Comparison of ENCODE assay signal across 1 cellular context in the genomic region with DNA sequence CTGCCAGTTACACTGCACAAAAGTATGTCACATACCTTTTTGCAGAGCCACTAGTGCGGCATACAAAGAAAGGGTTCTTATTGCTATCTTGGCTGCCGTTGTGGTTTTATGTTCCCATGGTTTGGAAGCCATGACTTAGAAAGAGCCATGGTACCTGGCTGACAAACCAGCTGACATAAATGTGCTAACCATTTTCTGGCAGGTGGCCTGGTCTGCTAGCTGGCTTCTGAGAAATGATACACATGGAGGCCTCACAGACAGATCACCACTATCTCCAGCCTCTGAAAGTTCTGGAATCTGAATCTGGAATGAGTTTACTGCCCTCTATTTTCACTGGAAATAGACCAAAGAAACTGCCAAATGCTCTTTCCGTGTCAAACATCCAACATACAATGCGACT.
TF ChIP-seq lines count a peak whose summit lies in the region.

No MANE protein-coding gene starts in this region.

TF ChIP-seq in GM23338, 12 proteins besides CTCF, POLR2A, EP300 and RAD21 (continued from another document):
- TF ChIP-seq, protein P1, sequence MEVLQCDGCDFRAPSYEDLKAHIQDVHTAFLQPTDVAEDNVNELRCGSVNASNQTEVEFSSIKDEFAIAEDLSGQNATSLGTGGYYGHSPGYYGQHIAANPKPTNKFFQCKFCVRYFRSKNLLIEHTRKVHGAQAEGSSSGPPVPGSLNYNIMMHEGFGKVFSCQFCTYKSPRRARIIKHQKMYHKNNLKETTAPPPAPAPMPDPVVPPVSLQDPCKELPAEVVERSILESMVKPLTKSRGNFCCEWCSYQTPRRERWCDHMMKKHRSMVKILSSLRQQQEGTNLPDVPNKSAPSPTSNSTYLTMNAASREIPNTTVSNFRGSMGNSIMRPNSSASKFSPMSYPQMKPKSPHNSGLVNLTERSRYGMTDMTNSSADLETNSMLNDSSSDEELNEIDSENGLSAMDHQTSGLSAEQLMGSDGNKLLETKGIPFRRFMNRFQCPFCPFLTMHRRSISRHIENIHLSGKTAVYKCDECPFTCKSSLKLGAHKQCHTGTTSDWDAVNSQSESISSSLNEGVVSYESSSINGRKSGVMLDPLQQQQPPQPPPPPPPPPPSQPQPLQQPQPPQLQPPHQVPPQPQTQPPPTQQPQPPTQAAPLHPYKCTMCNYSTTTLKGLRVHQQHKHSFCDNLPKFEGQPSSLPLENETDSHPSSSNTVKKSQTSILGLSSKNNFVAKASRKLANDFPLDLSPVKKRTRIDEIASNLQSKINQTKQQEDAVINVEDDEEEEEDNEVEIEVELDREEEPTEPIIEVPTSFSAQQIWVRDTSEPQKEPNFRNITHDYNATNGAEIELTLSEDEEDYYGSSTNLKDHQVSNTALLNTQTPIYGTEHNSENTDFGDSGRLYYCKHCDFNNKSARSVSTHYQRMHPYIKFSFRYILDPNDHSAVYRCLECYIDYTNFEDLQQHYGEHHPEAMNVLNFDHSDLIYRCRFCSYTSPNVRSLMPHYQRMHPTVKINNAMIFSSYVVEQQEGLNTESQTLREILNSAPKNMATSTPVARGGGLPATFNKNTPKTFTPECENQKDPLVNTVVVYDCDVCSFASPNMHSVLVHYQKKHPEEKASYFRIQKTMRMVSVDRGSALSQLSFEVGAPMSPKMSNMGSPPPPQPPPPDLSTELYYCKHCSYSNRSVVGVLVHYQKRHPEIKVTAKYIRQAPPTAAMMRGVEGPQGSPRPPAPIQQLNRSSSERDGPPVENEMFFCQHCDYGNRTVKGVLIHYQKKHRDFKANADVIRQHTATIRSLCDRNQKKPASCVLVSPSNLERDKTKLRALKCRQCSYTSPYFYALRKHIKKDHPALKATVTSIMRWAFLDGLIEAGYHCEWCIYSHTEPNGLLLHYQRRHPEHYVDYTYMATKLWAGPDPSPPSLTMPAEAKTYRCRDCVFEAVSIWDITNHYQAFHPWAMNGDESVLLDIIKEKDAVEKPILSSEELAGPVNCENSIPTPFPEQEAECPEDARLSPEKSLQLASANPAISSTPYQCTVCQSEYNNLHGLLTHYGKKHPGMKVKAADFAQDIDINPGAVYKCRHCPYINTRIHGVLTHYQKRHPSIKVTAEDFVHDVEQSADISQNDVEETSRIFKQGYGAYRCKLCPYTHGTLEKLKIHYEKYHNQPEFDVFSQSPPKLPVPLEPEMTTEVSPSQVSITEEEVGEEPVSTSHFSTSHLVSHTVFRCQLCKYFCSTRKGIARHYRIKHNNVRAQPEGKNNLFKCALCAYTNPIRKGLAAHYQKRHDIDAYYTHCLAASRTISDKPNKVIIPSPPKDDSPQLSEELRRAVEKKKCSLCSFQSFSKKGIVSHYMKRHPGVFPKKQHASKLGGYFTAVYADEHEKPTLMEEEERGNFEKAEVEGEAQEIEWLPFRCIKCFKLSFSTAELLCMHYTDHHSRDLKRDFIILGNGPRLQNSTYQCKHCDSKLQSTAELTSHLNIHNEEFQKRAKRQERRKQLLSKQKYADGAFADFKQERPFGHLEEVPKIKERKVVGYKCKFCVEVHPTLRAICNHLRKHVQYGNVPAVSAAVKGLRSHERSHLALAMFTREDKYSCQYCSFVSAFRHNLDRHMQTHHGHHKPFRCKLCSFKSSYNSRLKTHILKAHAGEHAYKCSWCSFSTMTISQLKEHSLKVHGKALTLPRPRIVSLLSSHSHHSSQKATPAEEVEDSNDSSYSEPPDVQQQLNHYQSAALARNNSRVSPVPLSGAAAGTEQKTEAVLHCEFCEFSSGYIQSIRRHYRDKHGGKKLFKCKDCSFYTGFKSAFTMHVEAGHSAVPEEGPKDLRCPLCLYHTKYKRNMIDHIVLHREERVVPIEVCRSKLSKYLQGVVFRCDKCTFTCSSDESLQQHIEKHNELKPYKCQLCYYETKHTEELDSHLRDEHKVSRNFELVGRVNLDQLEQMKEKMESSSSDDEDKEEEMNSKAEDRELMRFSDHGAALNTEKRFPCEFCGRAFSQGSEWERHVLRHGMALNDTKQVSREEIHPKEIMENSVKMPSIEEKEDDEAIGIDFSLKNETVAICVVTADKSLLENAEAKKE (CRISPR knock-in tag; IDR thresholded peaks at IDR 0.05), result no peak
- TF ChIP-seq EZH2 (IDR thresholded peaks at IDR 0.05; ENCODE audit: low read depth, unreplicated experiment), result no peak
- TF ChIP-seq POLR2AphosphoS5 (IDR thresholded peaks at IDR 0.05; ENCODE audit: low read depth), result no peak
- TF ChIP-seq, protein P2, sequence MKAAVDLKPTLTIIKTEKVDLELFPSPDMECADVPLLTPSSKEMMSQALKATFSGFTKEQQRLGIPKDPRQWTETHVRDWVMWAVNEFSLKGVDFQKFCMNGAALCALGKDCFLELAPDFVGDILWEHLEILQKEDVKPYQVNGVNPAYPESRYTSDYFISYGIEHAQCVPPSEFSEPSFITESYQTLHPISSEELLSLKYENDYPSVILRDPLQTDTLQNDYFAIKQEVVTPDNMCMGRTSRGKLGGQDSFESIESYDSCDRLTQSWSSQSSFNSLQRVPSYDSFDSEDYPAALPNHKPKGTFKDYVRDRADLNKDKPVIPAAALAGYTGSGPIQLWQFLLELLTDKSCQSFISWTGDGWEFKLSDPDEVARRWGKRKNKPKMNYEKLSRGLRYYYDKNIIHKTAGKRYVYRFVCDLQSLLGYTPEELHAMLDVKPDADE (IDR thresholded peaks at IDR 0.05), result no peak
- TF ChIP-seq STAT1 (IDR thresholded peaks at IDR 0.05; ENCODE audit: unreplicated experiment), result no peak
- TF ChIP-seq, protein P3, sequence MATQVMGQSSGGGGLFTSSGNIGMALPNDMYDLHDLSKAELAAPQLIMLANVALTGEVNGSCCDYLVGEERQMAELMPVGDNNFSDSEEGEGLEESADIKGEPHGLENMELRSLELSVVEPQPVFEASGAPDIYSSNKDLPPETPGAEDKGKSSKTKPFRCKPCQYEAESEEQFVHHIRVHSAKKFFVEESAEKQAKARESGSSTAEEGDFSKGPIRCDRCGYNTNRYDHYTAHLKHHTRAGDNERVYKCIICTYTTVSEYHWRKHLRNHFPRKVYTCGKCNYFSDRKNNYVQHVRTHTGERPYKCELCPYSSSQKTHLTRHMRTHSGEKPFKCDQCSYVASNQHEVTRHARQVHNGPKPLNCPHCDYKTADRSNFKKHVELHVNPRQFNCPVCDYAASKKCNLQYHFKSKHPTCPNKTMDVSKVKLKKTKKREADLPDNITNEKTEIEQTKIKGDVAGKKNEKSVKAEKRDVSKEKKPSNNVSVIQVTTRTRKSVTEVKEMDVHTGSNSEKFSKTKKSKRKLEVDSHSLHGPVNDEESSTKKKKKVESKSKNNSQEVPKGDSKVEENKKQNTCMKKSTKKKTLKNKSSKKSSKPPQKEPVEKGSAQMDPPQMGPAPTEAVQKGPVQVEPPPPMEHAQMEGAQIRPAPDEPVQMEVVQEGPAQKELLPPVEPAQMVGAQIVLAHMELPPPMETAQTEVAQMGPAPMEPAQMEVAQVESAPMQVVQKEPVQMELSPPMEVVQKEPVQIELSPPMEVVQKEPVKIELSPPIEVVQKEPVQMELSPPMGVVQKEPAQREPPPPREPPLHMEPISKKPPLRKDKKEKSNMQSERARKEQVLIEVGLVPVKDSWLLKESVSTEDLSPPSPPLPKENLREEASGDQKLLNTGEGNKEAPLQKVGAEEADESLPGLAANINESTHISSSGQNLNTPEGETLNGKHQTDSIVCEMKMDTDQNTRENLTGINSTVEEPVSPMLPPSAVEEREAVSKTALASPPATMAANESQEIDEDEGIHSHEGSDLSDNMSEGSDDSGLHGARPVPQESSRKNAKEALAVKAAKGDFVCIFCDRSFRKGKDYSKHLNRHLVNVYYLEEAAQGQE (IDR thresholded peaks at IDR 0.05; ENCODE audit: unreplicated experiment), result no peak
- TF ChIP-seq JUNB (IDR thresholded peaks at IDR 0.05; ENCODE audit: unreplicated experiment), result no peak
